ENCODE assay signal across 8 cellular contexts in the genomic region with DNA sequence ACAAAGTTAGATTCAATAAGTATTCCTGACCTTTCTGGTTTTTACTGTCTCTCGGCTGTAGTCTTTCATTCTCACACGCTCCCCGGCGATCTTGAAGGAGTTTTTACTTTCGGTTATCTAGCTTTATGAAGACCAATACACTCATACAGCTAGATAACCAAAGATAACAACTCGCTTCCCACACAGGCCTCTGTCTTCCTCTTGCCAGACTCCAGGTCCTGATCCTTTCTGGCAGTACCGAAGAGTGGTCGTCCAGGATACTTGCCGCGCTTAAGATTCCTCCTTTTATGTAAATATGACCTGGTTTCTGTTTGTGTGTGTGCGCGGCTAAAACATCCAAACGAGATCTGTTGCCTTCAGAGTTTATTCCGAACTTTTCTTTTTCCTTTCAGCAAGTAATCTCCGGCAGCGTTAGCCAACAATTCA.
DNase-seq lines count a peak whose midpoint lies in the region; ATAC-seq and TF ChIP-seq lines count a peak whose summit lies in the region.

No MANE protein-coding gene starts in this region.

- H3K9me3 Mint-ChIP-seq in Calu3 (ENCODE audit: low read depth, unreplicated experiment), result no peaks in the 10 kb centered on the region
- peaks cover 0 to 64% (median 28%) of the 10 kb centered on the region in 11 donors for H3K9me3 Mint-ChIP-seq in naive thymus-derived CD4-positive, alpha-beta T cell

- CTCF ChIA-PET in Calu3 (lab: Charles Lee), result interaction anchor here (0.8 kb wide), 2 partner anchors 9 to 11 kb away, joined by 4 read pairs; no protein-coding TSS in a partner anchor
- CTCF ChIA-PET in naive thymus-derived CD4-positive, alpha-beta T cell (lab: Charles Lee), result no interaction called here

- no peaks in the 10 kb centered on the region for H3K36me3 ChIP-seq in KOPT-K1 (ENCODE audit: insufficient read depth, low read length)
- H3K36me3 ChIP-seq in brain microvascular endothelial cell (replicated peaks), result no peaks in the 10 kb centered on the region
- H3K36me3 ChIP-seq in naive thymus-derived CD4-positive, alpha-beta T cell (ENCODE audit: control insufficient read depth in 2 of 3, insufficient read depth in 3 of 3, low read length in 3 of 3), result no peaks in the 10 kb centered on the region

- BruUV-seq in Calu3 (replicated peaks; lab: Mats Ljungman, UMichigan), result no TSS peak

- peak overlapping the region; percentile 81 for H3K4me3 Mint-ChIP-seq in Calu3 (ENCODE audit: low read depth, unreplicated experiment)
- peak overlapping the region; percentile 75 to 88 (median 86) for H3K4me3 Mint-ChIP-seq in naive thymus-derived CD4-positive, alpha-beta T cell

- peak overlapping the region; percentile 35 for H3K27ac Mint-ChIP-seq in Calu3 (ENCODE audit: unreplicated experiment)
- H3K27ac Mint-ChIP-seq in naive thymus-derived CD4-positive, alpha-beta T cell, result peak overlapping the region in 3 of 9 donors; percentile 0 to 6 (median 3)

- DNase-seq in Calu3 (no peak), brain microvascular endothelial cell (no peak), GM10266 (ENCODE audit: extremely low spot score) (no peak), NCI-H1417 treated with DMSO at 0.1 percent for 48 hours (lab: John Stamatoyannopoulos, UW) (no peak)
- no peak for DNase-seq in naive thymus-derived CD4-positive, alpha-beta T cell
- no peak for DNase-seq in activated effector memory CD4-positive, alpha-beta T cell treated with anti-CD3 and anti-CD28 coated beads, Interleukin-2, amount 50 U/mL, for 16 hours

- H3K36me3 Mint-ChIP-seq in Calu3 (ENCODE audit: insufficient read depth, unreplicated experiment), result peaks cover 7% of the 10 kb centered on the region
- H3K36me3 Mint-ChIP-seq in naive thymus-derived CD4-positive, alpha-beta T cell, result peaks cover 0 to 4% (median 0%) of the 10 kb centered on the region in 5 donors

- ATAC-seq in GM21526 (IDR thresholded peaks at IDR 0.05; ENCODE audit: low FRiP score, unreplicated experiment), result peak; percentile 55
- ATAC-seq in naive thymus-derived CD4-positive, alpha-beta T cell, result no peak

- H3K4me1 Mint-ChIP-seq in Calu3 (ENCODE audit: low read depth, unreplicated experiment), result peaks cover 20% of the 10 kb centered on the region
- H3K4me1 Mint-ChIP-seq in naive thymus-derived CD4-positive, alpha-beta T cell, result peaks cover 10 to 32% (median 25%) of the 10 kb centered on the region in 7 donors

- POLR2A ChIA-PET in naive thymus-derived CD4-positive, alpha-beta T cell (lab: Charles Lee), result no interaction called here

- peaks cover 93% of the 10 kb centered on the region for H3K27me3 ChIP-seq in brain microvascular endothelial cell (replicated peaks)
- peaks cover 11 to 29% of the 10 kb centered on the region in 2 donors for H3K27me3 ChIP-seq in naive thymus-derived CD4-positive, alpha-beta T cell (ENCODE audit: control insufficient read depth in 2 of 2, insufficient read depth in 2 of 2, low read length in 2 of 2)

- no peaks in the 10 kb centered on the region for H3K27me3 Mint-ChIP-seq in Calu3 (ENCODE audit: unreplicated experiment)
- H3K27me3 Mint-ChIP-seq in naive thymus-derived CD4-positive, alpha-beta T cell, result peaks cover 91 to 98% (median 92%) of the 10 kb centered on the region in 5 donors

- H3K27ac ChIP-seq in KOPT-K1 (ENCODE audit: low read depth, low read length, poor library complexity, severe bottlenecking) (peak overlapping the region; percentile 6), brain microvascular endothelial cell (no peak overlapping the region)
- H3K27ac ChIP-seq in naive thymus-derived CD4-positive, alpha-beta T cell (ENCODE audit: low read depth, low read length), result no peak overlapping the region

- peaks cover 7 to 8% of the 10 kb centered on the region in 2 donors for H3K4me1 ChIP-seq in naive thymus-derived CD4-positive, alpha-beta T cell (ENCODE audit: control insufficient read depth in 2 of 2, insufficient read depth in 2 of 2, low read length in 2 of 2)

- TF ChIP-seq CTCF in Calu3 (IDR thresholded peaks at IDR 0.05; ENCODE audit: unreplicated experiment), result no peak
- TF ChIP-seq CTCF in brain microvascular endothelial cell (IDR thresholded peaks at IDR 0.05; ENCODE audit: low read depth, low read length, missing control alignments), result no peak
- no peak for TF ChIP-seq CTCF in GM10266 (IDR thresholded peaks at IDR 0.05; ENCODE audit: control insufficient read depth, insufficient read depth, low read depth, missing control alignments)

- no peaks in the 10 kb centered on the region for H3K9me3 ChIP-seq in KOPT-K1 (ENCODE audit: insufficient read depth, low read length, poor library complexity, severe bottlenecking)
- no peaks in the 10 kb centered on the region for H3K9me3 ChIP-seq in naive thymus-derived CD4-positive, alpha-beta T cell (ENCODE audit: control insufficient read depth in 2 of 3, low read length in 3 of 3)

- in situ Hi-C loops in brain microvascular endothelial cell (cut with HindIII; ENCODE audit: low pct_ligation_motif_present, low sequenced_read_pairs), result no loop called here

- intact Hi-C loops in Calu3 (cut with micrococcal nuclease; ENCODE audit: unreplicated experiment), result no loop called here
- intact Hi-C loops in naive thymus-derived CD4-positive, alpha-beta T cell (cut with micrococcal nuclease), result loop anchor here (1.0 to 10.0 kb wide), 7 partner anchors 9 to 402 kb away; a partner anchor contains a TSS

- peak overlapping the region; percentile 49 for H3K4me3 ChIP-seq in brain microvascular endothelial cell (ENCODE audit: low read depth, low read length)
- H3K4me3 ChIP-seq in naive thymus-derived CD4-positive, alpha-beta T cell (ENCODE audit: low read length), result peak overlapping the region; percentile 45
